ENCODE assay signal across 21 cellular contexts in genomic region chr6:26292709-26293108, GRCh38.
"Had no signal": no experiment of that assay in that cellular context is flagged by ENCODE, and none has a peak within 500 bp of the region (broad histone marks: within the 10 kb centered on the region; RNA-seq: fewer than 3 reads in every experiment).

No MANE protein-coding gene starts in this region.

- H3K36me3 ChIP-seq: esophagus muscularis mucosa, gastroesophageal sphincter, heart right ventricle, left lung, lower lobe of right lung had no signal

- FAIRE-seq: colon, endothelial cell of umbilical vein, frontal cortex, islet of Langerhans, keratinocyte had no signal

- H3K27ac Mint-ChIP-seq: mesothelial cell of epicardium had no signal

- H3K4me3 ChIP-seq: coronary artery, dorsolateral prefrontal cortex, esophagus muscularis mucosa, gastroesophageal sphincter, heart right ventricle, left lung, lower lobe of right lung had no signal

- DNase-seq: dermis blood vessel endothelial cell; dorsolateral prefrontal cortex; effector CD4-positive, alpha-beta T cell; effector memory CD4-positive, alpha-beta T cell; foreskin keratinocyte; heart right ventricle; hippocampal formation; left cardiac atrium; left lung; left ventricle myocardium superior; lower lobe of right lung; mesenchymal stem cell had no signal

- H3K36me3 Mint-ChIP-seq: mesothelial cell of epicardium had no signal

- H3K4me1 ChIP-seq: esophagus muscularis mucosa, gastroesophageal sphincter, lower lobe of right lung had no signal

- H3K4me3 Mint-ChIP-seq: mesothelial cell of epicardium had no signal

- ATAC-seq: foreskin keratinocyte, gastroesophageal sphincter, heart right ventricle, left cardiac atrium, left lung, left ventricle myocardium superior, lower lobe of right lung had no signal

- H3K9me3 ChIP-seq: gastroesophageal sphincter had no signal

- H3K27me3 ChIP-seq: dorsolateral prefrontal cortex, foreskin keratinocyte had no signal

- H3K27ac ChIP-seq: coronary artery, dorsolateral prefrontal cortex, esophagus muscularis mucosa, foreskin keratinocyte, gastroesophageal sphincter, heart right ventricle, left lung, lower lobe of right lung had no signal
